23 cellular contexts compared by ENCODE assay signal in genomic region chr4:172514801-172515200, GRCh38.
"Had no signal": no experiment of that assay in that cellular context is flagged by ENCODE, and none has a peak within 500 bp of the region (broad histone marks: within the 10 kb centered on the region; RNA-seq: fewer than 3 reads in every experiment).

No MANE protein-coding gene starts in this region.

- H3K27ac Mint-ChIP-seq: activated B cell treated with CpG ODN at 0.5 μM for 24 hours; activated CD8-positive, alpha-beta T cell treated with anti-CD3 and anti-CD28 coated beads for 36 hours; activated T-helper 17 cell treated with anti-CD3 and anti-CD28 coated beads, Interleukin-2, amount 50 U/mL, for 72 hours; brain; effector memory CD8-positive, alpha-beta T cell; natural killer cell; stimulated activated effector memory CD8-positive, alpha-beta T cell treated with anti-CD3 and anti-CD28 coated beads, Interleukin-12 subunit alpha, Interleukin-12 subunit beta, amount 100 ng/mL, for 72 hours; stimulated activated naive CD8-positive, alpha-beta T cell treated with anti-CD3 and anti-CD28 coated beads, Interleukin-15, amount 100 ng/mL, for 72 hours; T-cell had no signal

- H3K4me1 Mint-ChIP-seq: activated B cell treated with CpG ODN at 0.5 μM for 24 hours; activated T-helper 17 cell treated with anti-CD3 and anti-CD28 coated beads, Interleukin-2, amount 50 U/mL, for 72 hours; brain; natural killer cell; stimulated activated effector memory CD8-positive, alpha-beta T cell treated with anti-CD3 and anti-CD28 coated beads, Interleukin-12 subunit alpha, Interleukin-12 subunit beta, amount 100 ng/mL, for 72 hours; stimulated activated naive CD8-positive, alpha-beta T cell treated with anti-CD3 and anti-CD28 coated beads, Interleukin-15, amount 100 ng/mL, for 72 hours; T-cell had no signal

- H3K9me3 ChIP-seq: upper lobe of right lung had no signal

- H3K9me3 Mint-ChIP-seq: activated B cell treated with CpG ODN at 0.5 μM for 24 hours had no signal

- H3K36me3 ChIP-seq: upper lobe of right lung had no signal

- H3K4me3 ChIP-seq: skin epidermis, upper lobe of right lung had no signal

- H3K27ac ChIP-seq: skin epidermis, upper lobe of right lung had no signal

- DNase-seq: activated B cell treated with CpG ODN at 0.5 μM for 24 hours; activated CD4-positive, alpha-beta T cell treated with anti-CD3 and anti-CD28 coated beads, Interleukin-2, amount 50 U/mL, for 1 hour; activated CD8-positive, alpha-beta T cell treated with anti-CD3 and anti-CD28 coated beads for 36 hours; activated gamma-delta T cell treated with Interleukin-2 at 50 U/mL for 16 hours; activated naive CD4-positive, alpha-beta T cell treated with anti-CD3 and anti-CD28 coated beads, Interleukin-2, amount 50 U/mL, for 16 hours; activated T-cell treated with anti-CD3 and anti-CD28 coated beads, Interleukin-2, amount 50 U/mL, for 4 hours; amygdala; cortex of kidney; effector memory CD8-positive, alpha-beta T cell; erythroblast; head of caudate nucleus; hippocampal formation; left cardiac atrium; mammary epithelial cell; natural killer cell; stimulated activated CD4-positive, alpha-beta T cell treated with anti-CD3 and anti-CD28 coated beads, Interleukin-4, amount 100 ng/mL, for 24 hours; stimulated activated naive CD8-positive, alpha-beta T cell treated with anti-CD3 and anti-CD28 coated beads, Interleukin-15, amount 100 ng/mL, for 72 hours; T-cell; upper lobe of right lung had no signal

- H3K27me3 ChIP-seq: upper lobe of right lung had no signal

- H3K27me3 Mint-ChIP-seq: activated B cell treated with CpG ODN at 0.5 μM for 24 hours; activated CD8-positive, alpha-beta T cell treated with anti-CD3 and anti-CD28 coated beads for 36 hours; activated T-helper 17 cell treated with anti-CD3 and anti-CD28 coated beads, Interleukin-2, amount 50 U/mL, for 72 hours; brain; effector memory CD8-positive, alpha-beta T cell; stimulated activated naive CD8-positive, alpha-beta T cell treated with anti-CD3 and anti-CD28 coated beads, Interleukin-15, amount 100 ng/mL, for 72 hours; T-cell had no signal

- H3K4me3 Mint-ChIP-seq: activated B cell treated with CpG ODN at 0.5 μM for 24 hours; activated CD8-positive, alpha-beta T cell treated with anti-CD3 and anti-CD28 coated beads for 36 hours; activated T-cell treated with anti-CD3 and anti-CD28 coated beads, Interleukin-2, amount 50 U/mL, for 4 hours; activated T-helper 17 cell treated with anti-CD3 and anti-CD28 coated beads, Interleukin-2, amount 50 U/mL, for 72 hours; brain; effector memory CD8-positive, alpha-beta T cell; natural killer cell; stimulated activated effector memory CD8-positive, alpha-beta T cell treated with anti-CD3 and anti-CD28 coated beads, Interleukin-12 subunit alpha, Interleukin-12 subunit beta, amount 100 ng/mL, for 72 hours; stimulated activated naive CD8-positive, alpha-beta T cell treated with anti-CD3 and anti-CD28 coated beads, Interleukin-15, amount 100 ng/mL, for 72 hours; T-cell had no signal

- H3K36me3 Mint-ChIP-seq: brain; natural killer cell; stimulated activated effector memory CD8-positive, alpha-beta T cell treated with anti-CD3 and anti-CD28 coated beads, Interleukin-12 subunit alpha, Interleukin-12 subunit beta, amount 100 ng/mL, for 72 hours; T-cell had no signal

- H3K4me1 ChIP-seq: upper lobe of right lung had no signal
